20 cellular contexts compared by ENCODE assay signal in the genomic region with DNA sequence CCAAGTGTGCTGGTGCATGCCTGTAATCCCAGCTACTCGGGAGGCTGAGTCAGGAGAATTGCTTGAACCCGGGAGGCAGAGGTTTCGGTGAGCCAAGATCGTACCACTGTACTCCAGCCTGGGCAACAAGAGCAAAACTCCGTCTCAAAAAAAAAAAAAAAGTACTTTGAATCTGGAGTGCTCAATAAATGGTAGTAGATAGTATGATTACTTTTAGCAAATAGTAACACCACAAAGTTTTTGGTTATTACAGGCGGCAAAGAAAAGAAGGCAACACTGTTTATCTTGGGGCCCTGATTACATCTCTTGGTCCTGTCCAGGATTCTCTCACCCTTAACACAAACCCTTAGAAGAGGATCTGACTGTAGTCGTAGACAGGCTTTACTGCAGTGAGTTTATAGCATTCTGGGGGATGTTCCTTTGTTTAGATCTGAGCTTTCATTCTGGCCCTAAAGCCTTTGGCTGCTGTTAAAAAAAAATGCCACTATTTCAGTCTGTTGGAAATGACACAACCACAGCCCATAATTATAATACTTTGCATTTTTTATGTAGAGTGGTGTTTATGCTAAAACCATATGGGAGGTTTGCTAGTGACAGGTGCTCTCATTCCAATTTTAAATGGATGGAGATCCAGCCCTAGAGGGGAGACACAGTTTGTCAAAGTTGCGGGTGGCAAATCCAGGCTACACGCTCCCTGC.
DNase-seq lines count a peak whose midpoint lies in the region; ATAC-seq and TF ChIP-seq lines count a peak whose summit lies in the region.
"Had no signal": no experiment of that assay in that cellular context is flagged by ENCODE, and none has a peak within 500 bp of the region (broad histone marks: within the 10 kb centered on the region; RNA-seq: fewer than 3 reads in every experiment).

No MANE protein-coding gene starts in this region.

- ATAC-seq in HG03159 (IDR thresholded peaks at IDR 0.05; ENCODE audit: unreplicated experiment), result no peak
- ATAC-seq: Panc1, SK-N-SH treated with all-trans-retinoic acid at 6 μM for 48 hours had no signal

- TF ChIP-seq CTCF in hepatocyte (IDR thresholded peaks at IDR 0.05; ENCODE audit: poor library complexity), result no peak
- TF ChIP-seq CTCF in smooth muscle cell (IDR thresholded peaks at IDR 0.05; ENCODE audit: borderline replicate concordance, insufficient read depth, poor library complexity, severe bottlenecking), result no peak

- H3F3A ChIP-seq in smooth muscle cell (ENCODE audit: low read depth), result no peaks in the 10 kb centered on the region

- no peaks in the 10 kb centered on the region for H3K9me3 ChIP-seq in SJCRH30 (replicated peaks)
- H3K9me3 ChIP-seq in hepatocyte (ENCODE audit: low read depth), result no peaks in the 10 kb centered on the region
- H3K9me3 ChIP-seq in smooth muscle cell (replicated peaks; ENCODE audit: low read depth), result no peaks in the 10 kb centered on the region

- H3K9me2 ChIP-seq in hepatocyte (replicated peaks; ENCODE audit: insufficient read depth), result no peaks in the 10 kb centered on the region

- H3K4me1 ChIP-seq in SJCRH30, result peaks cover 31% of the 10 kb centered on the region
- peaks cover 30% of the 10 kb centered on the region for H3K4me1 ChIP-seq in hepatocyte (ENCODE audit: insufficient read depth)
- H3K4me1 ChIP-seq in smooth muscle cell (ENCODE audit: low read depth), result peaks cover 21% of the 10 kb centered on the region

- H3K27ac ChIP-seq in SJCRH30 (no peak overlapping the region), hepatocyte (peak overlapping the region; percentile 60), smooth muscle cell (ENCODE audit: low read depth) (no peak overlapping the region)
- H3K27ac ChIP-seq: BLaER1 treated with 17β-estradiol and CSF1 and Interleukin-3, amounts not matched to agents 10 nM and 100 nM; HL-60 had no signal

- H2AFZ ChIP-seq in hepatocyte (no peak overlapping the region), smooth muscle cell (ENCODE audit: low read depth) (peak overlapping the region; percentile 41)

- no peak overlapping the region for H3K4me2 ChIP-seq in hepatocyte
- no peak overlapping the region for H3K4me2 ChIP-seq in smooth muscle cell

- H3K9ac ChIP-seq in smooth muscle cell (ENCODE audit: low read depth), result no peak overlapping the region
- H3K9ac ChIP-seq: BLaER1 treated with 17β-estradiol and CSF1 and Interleukin-3, amounts not matched to agents 10 nM and 100 nM had no signal

- H3K4me3 ChIP-seq in SJCRH30, result no peak overlapping the region
- H3K4me3 ChIP-seq in hepatocyte, result no peak overlapping the region
- no peak overlapping the region for H3K4me3 ChIP-seq in smooth muscle cell
- H3K4me3 ChIP-seq: BLaER1 treated with 17β-estradiol and CSF1 and Interleukin-3, amounts not matched to agents 10 nM and 100 nM had no signal

- DNase-seq in NCI-H2171 treated with DMSO at 0.1 percent for 48 hours (lab: John Stamatoyannopoulos, UW) (peak; percentile 8), NCI-H2171 (lab: John Stamatoyannopoulos, UW) (no peak), SJCRH30 (peak; percentile 45 to 55), hepatocyte (ENCODE audit: low spot score) (no peak), smooth muscle cell (lab: John Stamatoyannopoulos, UW; ENCODE audit: unreplicated experiment) (no peak), superior temporal gyrus (ENCODE audit: extremely low spot score) (no peak)
- no peak for DNase-seq in activated CD4-positive, alpha-beta T cell treated with anti-CD3 and anti-CD28 coated beads, Interleukin-2, amount 50 U/mL, for 48 hours
- DNase-seq: 8988T; CD4-positive, alpha-beta memory T cell; GDM1; GOT3; HCEC 1CT; NCI-H1105; NCI-H774; SIG-M5 had no signal

- 75% methylated on average over 9 of the region's 9 CpGs for WGBS in hepatocyte (ENCODE audit: low lambda C conversion rate, missing lambda C conversion rate)
- WGBS in smooth muscle cell (ENCODE audit: low lambda C conversion rate), result 66% methylated on average over 9 of the region's 9 CpGs

- H3K79me2 ChIP-seq in hepatocyte (no peaks in the 10 kb centered on the region), smooth muscle cell (ENCODE audit: low read depth) (no peaks in the 10 kb centered on the region)

- H4K20me1 ChIP-seq in hepatocyte (ENCODE audit: insufficient read depth, poor library complexity, severe bottlenecking) (no peaks in the 10 kb centered on the region), smooth muscle cell (ENCODE audit: low read depth) (no peaks in the 10 kb centered on the region)
- H4K20me1 ChIP-seq: BLaER1 treated with 17β-estradiol and CSF1 and Interleukin-3, amounts not matched to agents 10 nM and 100 nM had no signal

- H3K27me3 ChIP-seq in SJCRH30 (no peaks in the 10 kb centered on the region), hepatocyte (no peaks in the 10 kb centered on the region), smooth muscle cell (ENCODE audit: low read depth) (no peaks in the 10 kb centered on the region)
- H3K27me3 ChIP-seq: BLaER1 treated with 17β-estradiol and CSF1 and Interleukin-3, amounts not matched to agents 10 nM and 100 nM had no signal

- H3K36me3 ChIP-seq in SJCRH30 (no peaks in the 10 kb centered on the region), hepatocyte (replicated peaks; ENCODE audit: insufficient read depth, low read depth) (no peaks in the 10 kb centered on the region), smooth muscle cell (ENCODE audit: low read depth) (no peaks in the 10 kb centered on the region)
- H3K36me3 ChIP-seq: BLaER1 treated with 17β-estradiol and CSF1 and Interleukin-3, amounts not matched to agents 10 nM and 100 nM had no signal

Comparison
In these comparisons a context has a peak if more than half of its experiments do, and no peak if none do; other contexts are left out.
1. DNase-seq: peak in NCI-H2171 treated with DMSO at 0.1 percent for 48 hours (single experiment) and SJCRH30 (2 of 2); none in NCI-H2171 (single experiment), hepatocyte (single experiment), smooth muscle cell (single experiment), superior temporal gyrus (single experiment) and activated CD4-positive, alpha-beta T cell treated with anti-CD3 and anti-CD28 coated beads, Interleukin-2, amount 50 U/mL, for 48 hours (0 of 2).